20 cellular contexts compared by ENCODE assay signal in genomic region chr2:113246606-113247005, GRCh38. TPM values are rescaled to one million over a fixed set of nuclear protein-coding genes. Genes with fewer than 3 reads are reported as not detected.
DNase-seq lines count a peak whose midpoint lies in the region; ATAC-seq, FAIRE-seq and TF ChIP-seq lines count a peak whose summit lies in the region.
"Had no signal": no experiment of that assay in that cellular context is flagged by ENCODE, and none has a peak within 500 bp of the region (broad histone marks: within the 10 kb centered on the region; RNA-seq: fewer than 3 reads in every experiment).

No MANE protein-coding gene starts in this region.

- peak overlapping the region; percentile 55 for H3K27ac Mint-ChIP-seq in MCF 10A (ENCODE audit: low read depth, unreplicated experiment)
- H3K27ac Mint-ChIP-seq in activated T-helper 17 cell treated with anti-CD3 and anti-CD28 coated beads, Interleukin-2, amount 50 U/mL, for 72 hours, result peak overlapping the region; percentile 39
- H3K27ac Mint-ChIP-seq: CD8-positive, alpha-beta T cell had no signal

- H2BK120ac ChIP-seq in neuronal stem cell (ENCODE audit: low read depth, low read length), result peak overlapping the region; percentile 9

- BruUV-seq in MCF 10A (replicated peaks; lab: Mats Ljungman, UMichigan), result no TSS peak

- POLR2A ChIA-PET in MCF 10A (lab: Yijun Ruan, JAX), result interaction anchor here (0.7 kb wide), 2 partner anchors 42 to 47 kb away, joined by 3 read pairs; no protein-coding TSS in a partner anchor

- H4K91ac ChIP-seq in neuronal stem cell (ENCODE audit: low read depth, low read length, poor library complexity), result no peak overlapping the region

- WGBS in neuronal stem cell (ENCODE audit: extremely low coverage in 2 of 2, insufficient read length in 2 of 2, insufficient replicate concordance in 1 of 2), 2 donors, result no CpG with 5 or more reads among the region's 14 CpGs

- H3K27me3 Mint-ChIP-seq in MCF 10A (ENCODE audit: insufficient read depth, unreplicated experiment), result no peaks in the 10 kb centered on the region
- no peaks in the 10 kb centered on the region for H3K27me3 Mint-ChIP-seq in activated T-helper 17 cell treated with anti-CD3 and anti-CD28 coated beads, Interleukin-2, amount 50 U/mL, for 72 hours

- no peak overlapping the region for H3K27ac ChIP-seq in breast epithelium
- peak overlapping the region; percentile 11 to 30 for H3K27ac ChIP-seq in kidney (ENCODE audit: low read depth in 2 of 2, low read length in 2 of 2)
- H3K27ac ChIP-seq in neuronal stem cell (replicated peaks; ENCODE audit: low read length), result no peak overlapping the region
- H3K27ac ChIP-seq: 22Rv1, BLaER1 had no signal

- H3K36me3 ChIP-seq in breast epithelium (no peaks in the 10 kb centered on the region), kidney (ENCODE audit: control insufficient read depth in 1 of 2, insufficient read depth in 2 of 2, low read length in 2 of 2) (peaks cover 23 to 47% of the 10 kb centered on the region in 2 donors), neuronal stem cell (replicated peaks in 1 of 2; ENCODE audit: control insufficient read depth in 2 of 2, insufficient read depth in 2 of 2, low read length in 2 of 2) (no peaks in the 10 kb centered on the region)

- no peak for TF ChIP-seq POLR2A in breast epithelium (IDR thresholded peaks at IDR 0.05)

- H3K14ac ChIP-seq in neuronal stem cell (ENCODE audit: low read length), result peak overlapping the region; percentile 47

- no peak overlapping the region for H3K4ac ChIP-seq in neuronal stem cell (ENCODE audit: low read length)

- no peak overlapping the region for H4K8ac ChIP-seq in neuronal stem cell (ENCODE audit: low read depth, low read length)

- TF ChIP-seq CTCF in MCF 10A (IDR thresholded peaks at IDR 0.05; ENCODE audit: unreplicated experiment) (no peak), breast epithelium (IDR thresholded peaks at IDR 0.05) (no peak), kidney (IDR thresholded peaks at IDR 0.05; ENCODE audit: borderline replicate concordance, extremely low read depth, insufficient read depth) (no peak)

- H2BK12ac ChIP-seq in neuronal stem cell (ENCODE audit: low read length), result no peak overlapping the region

- H3K18ac ChIP-seq in neuronal stem cell (ENCODE audit: low read length), result peak overlapping the region; percentile 30

- H3K9ac ChIP-seq in kidney (ENCODE audit: low read length in 2 of 2) (peak overlapping the region in 1 of 2 donors; percentile 43), neuronal stem cell (ENCODE audit: low read depth, low read length, poor library complexity) (no peak overlapping the region)
- H3K9ac ChIP-seq: BLaER1 had no signal

- H3K4me3 ChIP-seq in breast epithelium (no peak overlapping the region), kidney (ENCODE audit: low read length in 2 of 2) (no peak overlapping the region), neuronal stem cell (ENCODE audit: low read length in 2 of 2) (no peak overlapping the region)
- H3K4me3 ChIP-seq: BLaER1, K562 had no signal

- no peaks in the 10 kb centered on the region for H3K4me1 ChIP-seq in breast epithelium
- H3K4me1 ChIP-seq in kidney (ENCODE audit: control insufficient read depth in 1 of 2, insufficient read depth in 1 of 2, low read depth in 1 of 2, low read length in 2 of 2), result peaks cover 36 to 52% of the 10 kb centered on the region in 2 donors
- H3K4me1 ChIP-seq in neuronal stem cell (ENCODE audit: control insufficient read depth in 2 of 2, insufficient read depth in 1 of 2, low read depth in 1 of 2, low read length in 2 of 2), result peaks cover 12 to 19% of the 10 kb centered on the region in 2 donors

- no peaks in the 10 kb centered on the region for H3K9me3 Mint-ChIP-seq in MCF 10A (ENCODE audit: unreplicated experiment)
- no peaks in the 10 kb centered on the region for H3K9me3 Mint-ChIP-seq in activated T-helper 17 cell treated with anti-CD3 and anti-CD28 coated beads, Interleukin-2, amount 50 U/mL, for 72 hours
- H3K9me3 Mint-ChIP-seq: CD8-positive, alpha-beta T cell had no signal

- no peak for FAIRE-seq in kidney (lab: Jason Lieb, UNC)
- FAIRE-seq: G401.6, GM12891, GM19239, H54, K562 had no signal

- H3K23ac ChIP-seq in neuronal stem cell (ENCODE audit: low read depth, low read length, poor library complexity), result no peak overlapping the region

- H2AK5ac ChIP-seq in neuronal stem cell (ENCODE audit: low read depth, low read length), result peak overlapping the region; percentile 42

- H3K4me1 Mint-ChIP-seq in MCF 10A (ENCODE audit: insufficient read depth, unreplicated experiment), result peaks cover 8% of the 10 kb centered on the region
- peaks cover 13% of the 10 kb centered on the region for H3K4me1 Mint-ChIP-seq in activated T-helper 17 cell treated with anti-CD3 and anti-CD28 coated beads, Interleukin-2, amount 50 U/mL, for 72 hours

- CTCF ChIA-PET in MCF 10A (lab: Yijun Ruan, JAX), result interaction anchor here (0.5 to 25.7 kb wide), 10 partner anchors 11 to 167 kb away, joined by 3 to 505 read pairs (median 6); no protein-coding TSS in a partner anchor

- H3K36me3 Mint-ChIP-seq in MCF 10A (ENCODE audit: insufficient read depth, unreplicated experiment), result no peaks in the 10 kb centered on the region
- H3K36me3 Mint-ChIP-seq in activated T-helper 17 cell treated with anti-CD3 and anti-CD28 coated beads, Interleukin-2, amount 50 U/mL, for 72 hours (ENCODE audit: low read depth), result no peaks in the 10 kb centered on the region
- H3K36me3 Mint-ChIP-seq: CD8-positive, alpha-beta T cell had no signal

- no peak overlapping the region for H2BK5ac ChIP-seq in neuronal stem cell (ENCODE audit: low read length)

- no peak for ATAC-seq in activated T-helper 17 cell treated with anti-CD3 and anti-CD28 coated beads, Interleukin-2, amount 50 U/mL, for 72 hours (replicated peaks)
- ATAC-seq in HG03342 (IDR thresholded peaks at IDR 0.05; ENCODE audit: unreplicated experiment) (no peak), HG03442 (IDR thresholded peaks at IDR 0.05; ENCODE audit: unreplicated experiment) (no peak)
- ATAC-seq: CD8-positive, alpha-beta T cell; K562 had no signal

- no peak overlapping the region for H3K4me2 ChIP-seq in neuronal stem cell (ENCODE audit: insufficient read depth, low read length, poor library complexity, severe bottlenecking)
- H3K4me2 ChIP-seq: BLaER1 had no signal

- intact Hi-C loops in MCF 10A (cut with micrococcal nuclease), result loop anchor here (5.0 kb wide), 1 partner anchor 146 kb away; no protein-coding TSS in a partner anchor
- intact Hi-C loops in breast epithelium (cut with DNase I; ENCODE audit: low total_unique reads), result loop anchor here (2.0 to 10.0 kb wide), 2 partner anchors 44 to 128 kb away; no protein-coding TSS in a partner anchor
- intact Hi-C loops in kidney (cut with DNase I), result loop anchor here (5.0 kb wide), 1 partner anchor 121 kb away; no protein-coding TSS in a partner anchor

- no peak overlapping the region for H2AFZ ChIP-seq in neuronal stem cell (ENCODE audit: low read length)

- H2BK15ac ChIP-seq in neuronal stem cell (ENCODE audit: low read length), result peak overlapping the region; percentile 34

- no peaks in the 10 kb centered on the region for H3K9me3 ChIP-seq in breast epithelium
- no peaks in the 10 kb centered on the region for H3K9me3 ChIP-seq in kidney (ENCODE audit: control insufficient read depth in 1 of 2, low read length in 2 of 2)
- no peaks in the 10 kb centered on the region for H3K9me3 ChIP-seq in neuronal stem cell (replicated peaks in 1 of 2; ENCODE audit: control insufficient read depth in 2 of 2, insufficient read depth in 1 of 2, low read depth in 1 of 2, low read length in 2 of 2)
- H3K9me3 ChIP-seq: BLaER1 had no signal

- no peaks in the 10 kb centered on the region for H3K27me3 ChIP-seq in breast epithelium
- no peaks in the 10 kb centered on the region for H3K27me3 ChIP-seq in neuronal stem cell (ENCODE audit: control insufficient read depth in 3 of 3, insufficient read depth in 3 of 3, low read depth in 1 of 3, low read length in 3 of 3)
- H3K27me3 ChIP-seq: BLaER1 had no signal

- H3K79me1 ChIP-seq in neuronal stem cell (ENCODE audit: low read depth, low read length), result peaks cover 4% of the 10 kb centered on the region

- H3K4me3 Mint-ChIP-seq in MCF 10A (ENCODE audit: unreplicated experiment), result no peak overlapping the region
- no peak overlapping the region for H3K4me3 Mint-ChIP-seq in activated T-helper 17 cell treated with anti-CD3 and anti-CD28 coated beads, Interleukin-2, amount 50 U/mL, for 72 hours
- H3K4me3 Mint-ChIP-seq: CD14-positive monocyte; CD8-positive, alpha-beta T cell had no signal

- DNase-seq in MCF 10A (ENCODE audit: unreplicated experiment) (no peak), breast epithelium (ENCODE audit: low spot score in 2 of 2) (no peak), kidney (no peak), neuronal stem cell (ENCODE audit: low spot score) (no peak), CD1c-positive myeloid dendritic cell (ENCODE audit: extremely low spot score) (no peak)
- DNase-seq: CD8-positive, alpha-beta T cell; DMS 273 treated with DMSO at 0.1 percent for 48 hours; DMS53; HCEC 1CT had no signal

RNA-seq across cellular contexts. Expression of gene PAX8, which starts 32.1 kb away (rescaled TPM):
- total RNA-seq in MCF 10A (2022), result 2.4 TPM in 2 replicates
- 1 to 10 TPM in 2 of 3 donors, under 1 TPM in 1; under 0.01 to 2.6 (median 1.0) TPM for total RNA-seq in breast epithelium
- 1 to 10 TPM in 1 of 2 donors, under 1 TPM in 1; 0.86 to 1.6 TPM for total RNA-seq in activated T-helper 17 cell treated with anti-CD3 and anti-CD28 coated beads, Interleukin-2, amount 50 U/mL, for 72 hours
- total RNA-seq in kidney, result 607 TPM
- polyA plus RNA-seq in kidney (ENCODE audit: insufficient read depth, low read depth, low replicate concordance), result 199 TPM
- polyA plus RNA-seq in neuronal stem cell (2013, experiment 1 of 2), result 10.1 TPM
- 11.5 TPM for polyA plus RNA-seq in neuronal stem cell (2013, experiment 2 of 2)

Comparison
In these comparisons a context has a peak if more than half of its experiments do, and no peak if none do; other contexts are left out.
1. H3K27ac ChIP-seq: peak in kidney (2 of 2); none in breast epithelium (0 of 2) and neuronal stem cell (single experiment).
2. RNA of gene PAX8, which starts 32.1 kb away (total RNA-seq): 607 TPM in kidney (single experiment); 2.4 TPM in MCF 10A, 0.86 to 1.6 TPM in activated T-helper 17 cell treated with anti-CD3 and anti-CD28 coated beads, Interleukin-2, amount 50 U/mL, for 72 hours and under 0.01 to 2.6 TPM in breast epithelium; every median in the first group is over 100 times any median in the second.